In the genomic region with DNA sequence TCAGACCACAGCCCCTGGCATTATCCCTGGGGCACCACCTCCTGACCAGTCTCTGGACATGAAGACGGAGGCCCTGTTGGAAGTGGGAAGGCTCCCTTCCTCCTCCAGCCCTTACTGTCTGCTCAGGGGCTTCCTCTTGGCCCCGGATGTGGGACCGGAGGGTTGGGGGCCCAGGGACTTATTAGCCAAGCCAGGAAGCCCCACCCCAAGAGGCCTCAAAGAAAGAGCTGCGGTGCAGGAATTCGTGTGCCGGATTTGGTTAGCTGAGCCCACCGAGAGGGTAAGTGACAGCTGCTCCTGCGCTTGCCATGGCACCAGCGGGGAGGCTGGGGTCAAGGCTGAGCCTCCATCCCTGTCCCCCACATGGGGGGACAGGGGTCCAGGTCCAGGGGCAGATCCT, we compare ENCODE assay signal across 20 cellular contexts. TPM values are rescaled to one million over a fixed set of nuclear protein-coding genes. Genes with fewer than 3 reads are reported as not detected.
A peak's percentile ranks its signal among the peaks of the same experiment; 100 is the strongest.
DNase-seq lines count a peak whose midpoint lies in the region; ATAC-seq, FAIRE-seq and TF ChIP-seq lines count a peak whose summit lies in the region.
"Had no signal": no experiment of that assay in that cellular context is flagged by ENCODE, and none has a peak within 500 bp of the region (broad histone marks: within the 10 kb centered on the region; RNA-seq: fewer than 3 reads in every experiment).

A gene with protein sequence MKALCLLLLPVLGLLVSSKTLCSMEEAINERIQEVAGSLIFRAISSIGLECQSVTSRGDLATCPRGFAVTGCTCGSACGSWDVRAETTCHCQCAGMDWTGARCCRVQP (plus strand): TSS at position 208 of the 400 bp plus-strand sequence. CDS start 278 bp downstream, outside the sequence.

- H3K27ac ChIP-seq in A549: no peak within 1 kb of the TSS
- peak within 1 kb of the TSS; percentile 24 for H3K27ac ChIP-seq in lower lobe of right lung
- H3K27ac ChIP-seq in right atrium auricular region: no peak within 1 kb of the TSS
- H3K27ac ChIP-seq: SJSA1, stomach had no signal

- H3K9me3 Mint-ChIP-seq in activated naive CD8-positive, alpha-beta T cell treated with anti-CD3 and anti-CD28 coated beads for 36 hours: no peaks in the 10 kb centered on the region
- H3K9me3 Mint-ChIP-seq: natural killer cell had no signal

- no peak for TF ChIP-seq RAD21 in A549 (conservative IDR thresholded peaks at IDR 0.05 in 1 of 2, IDR thresholded peaks at IDR 0.05 in 1 of 2)

- DNase-seq in A549 (ENCODE audit: low read depth in 1 of 2, low spot score in 1 of 2) (no peak), GF-D8 (lab: John Stamatoyannopoulos, UW) (peak; percentile 7), lower lobe of right lung (no peak), NCI-H187 treated with DMSO at 0.1 percent for 48 hours (lab: John Stamatoyannopoulos, UW) (no peak), NCI-H345 treated with DMSO at 0.1 percent for 48 hours (lab: John Stamatoyannopoulos, UW; ENCODE audit: unreplicated experiment) (no peak), right atrium auricular region (ENCODE audit: low spot score) (no peak)
- DNase-seq in activated naive CD8-positive, alpha-beta T cell treated with anti-CD3 and anti-CD28 coated beads for 36 hours: no peak
- DNase-seq: caudate nucleus; effector memory CD4-positive, alpha-beta T cell; GOT3; left ventricle myocardium superior; natural killer cell; NCI-H510A treated with DMSO at 0.1 percent for 48 hours; stimulated activated CD4-positive, alpha-beta T cell treated with anti-CD3 and anti-CD28 coated beads, Interleukin-15, amount 100 ng/mL, for 24 hours; stomach had no signal

- intact Hi-C loops in lower lobe of right lung (cut with DNase I): no loop called here

- peak within 1 kb of the TSS; percentile 63 for H3K4me2 ChIP-seq in A549

- H3K27me3 Mint-ChIP-seq in activated naive CD8-positive, alpha-beta T cell treated with anti-CD3 and anti-CD28 coated beads for 36 hours: peaks cover 35% of the 10 kb centered on the region

- H3K4me1 ChIP-seq in A549 (no peaks in the 10 kb centered on the region), lower lobe of right lung (no peaks in the 10 kb centered on the region), right atrium auricular region (no peaks in the 10 kb centered on the region)
- H3K4me1 ChIP-seq: SJSA1 had no signal

- H3K36me3 Mint-ChIP-seq in activated naive CD8-positive, alpha-beta T cell treated with anti-CD3 and anti-CD28 coated beads for 36 hours: no peaks in the 10 kb centered on the region
- H3K36me3 Mint-ChIP-seq: natural killer cell had no signal

- POLR2A ChIA-PET in A549 (lab: Yijun Ruan, JAX): no interaction called here

- TF ChIP-seq EP300 in A549 (IDR thresholded peaks at IDR 0.05): no peak

- H3K4me3 Mint-ChIP-seq in activated naive CD8-positive, alpha-beta T cell treated with anti-CD3 and anti-CD28 coated beads for 36 hours: peak within 1 kb of the TSS; percentile 15

- H3K4me3 ChIP-seq in A549: no peak within 1 kb of the TSS
- H3K4me3 ChIP-seq in lower lobe of right lung: peak within 1 kb of the TSS; percentile 33
- no peak within 1 kb of the TSS for H3K4me3 ChIP-seq in right atrium auricular region
- H3K4me3 ChIP-seq: SJSA1 had no signal

- peaks cover 12% of the 10 kb centered on the region for H3K4me1 Mint-ChIP-seq in activated naive CD8-positive, alpha-beta T cell treated with anti-CD3 and anti-CD28 coated beads for 36 hours

- no peaks in the 10 kb centered on the region for H3K36me3 ChIP-seq in lower lobe of right lung
- no peaks in the 10 kb centered on the region for H3K36me3 ChIP-seq in right atrium auricular region
- H3K36me3 ChIP-seq: SJSA1, stomach had no signal

- ATAC-seq in A549 (peak in 1 of 2 experiments; percentile 40; a peak in 1 of 6 replicates), lower lobe of right lung (no peak), HG03378 (IDR thresholded peaks at IDR 0.05; ENCODE audit: unreplicated experiment) (no peak)
- ATAC-seq: left ventricle myocardium superior, natural killer cell had no signal

- H3K27me3 ChIP-seq in lower lobe of right lung (ENCODE audit: low read depth): peaks cover 22% of the 10 kb centered on the region
- no peaks in the 10 kb centered on the region for H3K27me3 ChIP-seq in right atrium auricular region

- no peak for TF ChIP-seq POLR2A in A549 (IDR thresholded peaks at IDR 0.05; ENCODE audit: low read length)

- H3K9me3 ChIP-seq in A549 (peaks cover 2% of the 10 kb centered on the region; the same call in 1 of the 3 replicates), lower lobe of right lung (no peaks in the 10 kb centered on the region), right atrium auricular region (peaks cover 0 to 1% of the 10 kb centered on the region in 2 donors)
- H3K9me3 ChIP-seq: SJSA1 had no signal

- no peak for TF ChIP-seq CTCF in A549 (IDR thresholded peaks at IDR 0.05)
- TF ChIP-seq CTCF in lower lobe of right lung (IDR thresholded peaks at IDR 0.05): no peak
- TF ChIP-seq CTCF in right atrium auricular region (IDR thresholded peaks at IDR 0.05): no peak

- no peak for FAIRE-seq in A549 (lab: Jason Lieb, UNC)
- FAIRE-seq: D721Med had no signal

- WGBS in A549 (ENCODE audit: missing lambda C conversion rate): 62% methylated on average over 7 of the region's 9 CpGs

- H3K27ac Mint-ChIP-seq in activated naive CD8-positive, alpha-beta T cell treated with anti-CD3 and anti-CD28 coated beads for 36 hours: no peak within 1 kb of the TSS
- H3K27ac Mint-ChIP-seq: natural killer cell had no signal

- CTCF ChIA-PET in A549 (lab: Yijun Ruan, JAX): interaction anchor here (0.9 to 5.7 kb wide), 7 partner anchors 10 to 131 kb away, joined by 3 to 34 read pairs (median 3); a partner anchor contains a TSS

TF ChIP-seq in A549, 52 proteins besides CTCF, POLR2A, EP300 and RAD21:
- TF ChIP-seq, protein P1, sequence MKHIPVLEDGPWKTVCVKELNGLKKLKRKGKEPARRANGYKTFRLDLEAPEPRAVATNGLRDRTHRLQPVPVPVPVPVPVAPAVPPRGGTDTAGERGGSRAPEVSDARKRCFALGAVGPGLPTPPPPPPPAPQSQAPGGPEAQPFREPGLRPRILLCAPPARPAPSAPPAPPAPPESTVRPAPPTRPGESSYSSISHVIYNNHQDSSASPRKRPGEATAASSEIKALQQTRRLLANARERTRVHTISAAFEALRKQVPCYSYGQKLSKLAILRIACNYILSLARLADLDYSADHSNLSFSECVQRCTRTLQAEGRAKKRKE (CRISPR knock-in tag; IDR thresholded peaks at IDR 0.05; ENCODE audit: low read depth): no peak
- TF ChIP-seq MYC (IDR thresholded peaks at IDR 0.05; ENCODE audit: borderline replicate concordance, low read length) (no peak), FOSL2 (IDR thresholded peaks at IDR 0.05) (no peak), FOSL2 (CRISPR knock-in tag; IDR thresholded peaks at IDR 0.05) (no peak), TFCP2L1 (CRISPR knock-in tag; IDR thresholded peaks at IDR 0.05) (no peak), CEBPB (IDR thresholded peaks at IDR 0.05) (no peak), KDM1A (IDR thresholded peaks at IDR 0.05; ENCODE audit: low read depth) (no peak)

RNA-seq across cellular contexts. Expression of the gene that starts here (rescaled TPM):
- polyA plus RNA-seq in A549 (2011; rRNA removed) (not detected in 2 replicates), A549 (2017; fragmentation: RNase III; extraction: RNeasy Plus Mini Kit Qiagen cat#74134 plus additional on column Dnase treatment) (not detected in 3 replicates)
- polyA plus RNA-seq in A549 (2012; cell fraction: cytosol; rRNA removed): not detected in 2 replicates
- polyA plus RNA-seq in A549 (2012; cell fraction: nucleus; rRNA removed): not detected in 2 replicates
- polyA minus RNA-seq in A549 (2011; rRNA and poly(A)+ RNA removed): not detected in 2 replicates
- total RNA-seq in activated naive CD8-positive, alpha-beta T cell treated with anti-CD3 and anti-CD28 coated beads for 36 hours: not detected
- total RNA-seq in lower lobe of right lung (21.1 TPM), right atrium auricular region (not detected)
- total RNA-seq: left ventricle myocardium superior, M059J, renal cortical epithelial cell, SJSA1 had no signal

Comparison
In these comparisons a context has a peak if more than half of its experiments do, and no peak if none do; other contexts are left out.
1. RNA of the gene that starts here (total RNA-seq): 21.1 TPM in lower lobe of right lung (single experiment); not detected in right atrium auricular region and not detected in activated naive CD8-positive, alpha-beta T cell treated with anti-CD3 and anti-CD28 coated beads for 36 hours; every median in the first group is over 10 times any median in the second.